ENCODE assay signal across 1 cellular context in the genomic region with DNA sequence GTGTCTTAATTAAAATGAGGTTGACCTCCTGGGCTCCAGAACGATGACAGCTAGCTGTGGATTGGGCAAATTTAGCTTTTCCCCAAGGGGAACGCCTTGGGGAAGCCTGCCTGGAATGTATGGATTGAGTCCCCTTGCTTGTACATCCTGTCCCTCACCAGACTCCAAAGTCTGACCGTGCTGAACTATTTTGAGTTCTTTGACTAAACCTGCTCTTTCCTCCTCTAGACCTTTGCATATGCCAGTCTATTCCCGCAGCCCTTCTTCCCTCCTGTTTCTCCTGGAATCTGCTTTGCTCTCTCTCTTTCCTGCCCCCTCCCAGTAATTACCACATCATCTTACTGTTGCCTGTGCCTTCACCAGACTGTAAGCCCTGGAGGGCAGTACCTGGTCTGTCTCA.
TF ChIP-seq lines count a peak whose summit lies in the region.

No MANE protein-coding gene starts in this region.

TF ChIP-seq in HepG2, 621 proteins besides CTCF, POLR2A, EP300 and RAD21:
- TF ChIP-seq, protein P1, sequence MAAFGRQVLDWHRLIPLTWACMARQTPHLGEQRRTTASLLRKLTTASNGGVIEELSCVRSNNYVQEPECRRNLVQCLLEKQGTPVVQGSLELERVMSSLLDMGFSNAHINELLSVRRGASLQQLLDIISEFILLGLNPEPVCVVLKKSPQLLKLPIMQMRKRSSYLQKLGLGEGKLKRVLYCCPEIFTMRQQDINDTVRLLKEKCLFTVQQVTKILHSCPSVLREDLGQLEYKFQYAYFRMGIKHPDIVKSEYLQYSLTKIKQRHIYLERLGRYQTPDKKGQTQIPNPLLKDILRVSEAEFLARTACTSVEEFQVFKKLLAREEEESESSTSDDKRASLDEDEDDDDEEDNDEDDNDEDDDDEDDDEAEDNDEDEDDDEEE (CRISPR knock-in tag; IDR thresholded peaks at IDR 0.05) = no peak
- TF ChIP-seq ZNF678 (CRISPR knock-in tag; IDR thresholded peaks at IDR 0.05) = no peak
- no peak for TF ChIP-seq TBL1XR1 (IDR thresholded peaks at IDR 0.05; ENCODE audit: borderline replicate concordance, low read length, partially characterized antibody)
- TF ChIP-seq, protein P2, sequence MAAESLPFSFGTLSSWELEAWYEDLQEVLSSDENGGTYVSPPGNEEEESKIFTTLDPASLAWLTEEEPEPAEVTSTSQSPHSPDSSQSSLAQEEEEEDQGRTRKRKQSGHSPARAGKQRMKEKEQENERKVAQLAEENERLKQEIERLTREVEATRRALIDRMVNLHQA (CRISPR knock-in tag; IDR thresholded peaks at IDR 0.05) = no peak
- no peak for TF ChIP-seq WIZ (CRISPR knock-in tag; IDR thresholded peaks at IDR 0.05)
- no peak for TF ChIP-seq NCOA1 (CRISPR knock-in tag; IDR thresholded peaks at IDR 0.05)
- TF ChIP-seq, protein P3, sequence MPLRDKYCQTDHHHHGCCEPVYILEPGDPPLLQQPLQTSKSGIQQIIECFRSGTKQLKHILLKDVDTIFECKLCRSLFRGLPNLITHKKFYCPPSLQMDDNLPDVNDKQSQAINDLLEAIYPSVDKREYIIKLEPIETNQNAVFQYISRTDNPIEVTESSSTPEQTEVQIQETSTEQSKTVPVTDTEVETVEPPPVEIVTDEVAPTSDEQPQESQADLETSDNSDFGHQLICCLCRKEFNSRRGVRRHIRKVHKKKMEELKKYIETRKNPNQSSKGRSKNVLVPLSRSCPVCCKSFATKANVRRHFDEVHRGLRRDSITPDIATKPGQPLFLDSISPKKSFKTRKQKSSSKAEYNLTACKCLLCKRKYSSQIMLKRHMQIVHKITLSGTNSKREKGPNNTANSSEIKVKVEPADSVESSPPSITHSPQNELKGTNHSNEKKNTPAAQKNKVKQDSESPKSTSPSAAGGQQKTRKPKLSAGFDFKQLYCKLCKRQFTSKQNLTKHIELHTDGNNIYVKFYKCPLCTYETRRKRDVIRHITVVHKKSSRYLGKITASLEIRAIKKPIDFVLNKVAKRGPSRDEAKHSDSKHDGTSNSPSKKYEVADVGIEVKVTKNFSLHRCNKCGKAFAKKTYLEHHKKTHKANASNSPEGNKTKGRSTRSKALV (CRISPR knock-in tag; IDR thresholded peaks at IDR 0.05) = no peak
- TF ChIP-seq, protein P4, sequence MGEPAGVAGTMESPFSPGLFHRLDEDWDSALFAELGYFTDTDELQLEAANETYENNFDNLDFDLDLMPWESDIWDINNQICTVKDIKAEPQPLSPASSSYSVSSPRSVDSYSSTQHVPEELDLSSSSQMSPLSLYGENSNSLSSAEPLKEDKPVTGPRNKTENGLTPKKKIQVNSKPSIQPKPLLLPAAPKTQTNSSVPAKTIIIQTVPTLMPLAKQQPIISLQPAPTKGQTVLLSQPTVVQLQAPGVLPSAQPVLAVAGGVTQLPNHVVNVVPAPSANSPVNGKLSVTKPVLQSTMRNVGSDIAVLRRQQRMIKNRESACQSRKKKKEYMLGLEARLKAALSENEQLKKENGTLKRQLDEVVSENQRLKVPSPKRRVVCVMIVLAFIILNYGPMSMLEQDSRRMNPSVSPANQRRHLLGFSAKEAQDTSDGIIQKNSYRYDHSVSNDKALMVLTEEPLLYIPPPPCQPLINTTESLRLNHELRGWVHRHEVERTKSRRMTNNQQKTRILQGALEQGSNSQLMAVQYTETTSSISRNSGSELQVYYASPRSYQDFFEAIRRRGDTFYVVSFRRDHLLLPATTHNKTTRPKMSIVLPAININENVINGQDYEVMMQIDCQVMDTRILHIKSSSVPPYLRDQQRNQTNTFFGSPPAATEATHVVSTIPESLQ (CRISPR knock-in tag; conservative IDR thresholded peaks at IDR 0.05) = no peak
- TF ChIP-seq NR1H2 (CRISPR knock-in tag; IDR thresholded peaks at IDR 0.05; ENCODE audit: borderline replicate concordance, low read depth) = no peak
- TF ChIP-seq, protein P5, sequence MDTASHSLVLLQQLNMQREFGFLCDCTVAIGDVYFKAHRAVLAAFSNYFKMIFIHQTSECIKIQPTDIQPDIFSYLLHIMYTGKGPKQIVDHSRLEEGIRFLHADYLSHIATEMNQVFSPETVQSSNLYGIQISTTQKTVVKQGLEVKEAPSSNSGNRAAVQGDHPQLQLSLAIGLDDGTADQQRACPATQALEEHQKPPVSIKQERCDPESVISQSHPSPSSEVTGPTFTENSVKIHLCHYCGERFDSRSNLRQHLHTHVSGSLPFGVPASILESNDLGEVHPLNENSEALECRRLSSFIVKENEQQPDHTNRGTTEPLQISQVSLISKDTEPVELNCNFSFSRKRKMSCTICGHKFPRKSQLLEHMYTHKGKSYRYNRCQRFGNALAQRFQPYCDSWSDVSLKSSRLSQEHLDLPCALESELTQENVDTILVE (CRISPR knock-in tag; IDR thresholded peaks at IDR 0.05) = no peak
- no peak for TF ChIP-seq ZNF17 (CRISPR knock-in tag; IDR thresholded peaks at IDR 0.05)
- TF ChIP-seq, protein P6, sequence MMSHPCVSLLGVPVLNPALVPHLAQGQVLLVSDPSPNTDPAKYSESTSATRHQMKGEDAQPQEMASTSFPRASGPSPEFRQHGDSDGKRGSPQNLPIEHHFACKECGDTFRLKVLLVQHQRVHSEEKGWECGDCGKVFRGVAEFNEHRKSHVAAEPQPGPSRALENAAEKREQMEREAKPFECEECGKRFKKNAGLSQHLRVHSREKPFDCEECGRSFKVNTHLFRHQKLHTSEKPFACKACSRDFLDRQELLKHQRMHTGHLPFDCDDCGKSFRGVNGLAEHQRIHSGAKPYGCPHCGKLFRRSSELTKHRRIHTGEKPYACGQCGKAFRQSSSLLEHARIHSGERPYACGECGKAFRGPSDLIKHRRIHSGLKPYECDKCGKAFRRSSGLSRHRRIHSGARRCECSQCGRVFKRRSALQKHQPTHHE (CRISPR knock-in tag; IDR thresholded peaks at IDR 0.05; ENCODE audit: borderline replicate concordance) = no peak
- no peak for TF ChIP-seq ZMYM2 (CRISPR knock-in tag; IDR thresholded peaks at IDR 0.05)
- no peak for TF ChIP-seq SUZ12 (IDR thresholded peaks at IDR 0.05; ENCODE audit: low read depth, low read length)
- no peak for TF ChIP-seq HMG20A (CRISPR knock-in tag; IDR thresholded peaks at IDR 0.05; ENCODE audit: borderline replicate concordance)
- no peak for TF ChIP-seq POLR2AphosphoS5 (IDR thresholded peaks at IDR 0.05; ENCODE audit: low read depth, low read length)
- no peak for TF ChIP-seq ZNF549 (CRISPR knock-in tag; IDR thresholded peaks at IDR 0.05)
- TF ChIP-seq ZNF335 (CRISPR knock-in tag; IDR thresholded peaks at IDR 0.05) = no peak
- TF ChIP-seq, protein P7, sequence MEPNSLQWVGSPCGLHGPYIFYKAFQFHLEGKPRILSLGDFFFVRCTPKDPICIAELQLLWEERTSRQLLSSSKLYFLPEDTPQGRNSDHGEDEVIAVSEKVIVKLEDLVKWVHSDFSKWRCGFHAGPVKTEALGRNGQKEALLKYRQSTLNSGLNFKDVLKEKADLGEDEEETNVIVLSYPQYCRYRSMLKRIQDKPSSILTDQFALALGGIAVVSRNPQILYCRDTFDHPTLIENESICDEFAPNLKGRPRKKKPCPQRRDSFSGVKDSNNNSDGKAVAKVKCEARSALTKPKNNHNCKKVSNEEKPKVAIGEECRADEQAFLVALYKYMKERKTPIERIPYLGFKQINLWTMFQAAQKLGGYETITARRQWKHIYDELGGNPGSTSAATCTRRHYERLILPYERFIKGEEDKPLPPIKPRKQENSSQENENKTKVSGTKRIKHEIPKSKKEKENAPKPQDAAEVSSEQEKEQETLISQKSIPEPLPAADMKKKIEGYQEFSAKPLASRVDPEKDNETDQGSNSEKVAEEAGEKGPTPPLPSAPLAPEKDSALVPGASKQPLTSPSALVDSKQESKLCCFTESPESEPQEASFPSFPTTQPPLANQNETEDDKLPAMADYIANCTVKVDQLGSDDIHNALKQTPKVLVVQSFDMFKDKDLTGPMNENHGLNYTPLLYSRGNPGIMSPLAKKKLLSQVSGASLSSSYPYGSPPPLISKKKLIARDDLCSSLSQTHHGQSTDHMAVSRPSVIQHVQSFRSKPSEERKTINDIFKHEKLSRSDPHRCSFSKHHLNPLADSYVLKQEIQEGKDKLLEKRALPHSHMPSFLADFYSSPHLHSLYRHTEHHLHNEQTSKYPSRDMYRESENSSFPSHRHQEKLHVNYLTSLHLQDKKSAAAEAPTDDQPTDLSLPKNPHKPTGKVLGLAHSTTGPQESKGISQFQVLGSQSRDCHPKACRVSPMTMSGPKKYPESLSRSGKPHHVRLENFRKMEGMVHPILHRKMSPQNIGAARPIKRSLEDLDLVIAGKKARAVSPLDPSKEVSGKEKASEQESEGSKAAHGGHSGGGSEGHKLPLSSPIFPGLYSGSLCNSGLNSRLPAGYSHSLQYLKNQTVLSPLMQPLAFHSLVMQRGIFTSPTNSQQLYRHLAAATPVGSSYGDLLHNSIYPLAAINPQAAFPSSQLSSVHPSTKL (CRISPR knock-in tag; IDR thresholded peaks at IDR 0.05) = no peak
